ENCODE assay signal across 24 cellular contexts in the genomic region with DNA sequence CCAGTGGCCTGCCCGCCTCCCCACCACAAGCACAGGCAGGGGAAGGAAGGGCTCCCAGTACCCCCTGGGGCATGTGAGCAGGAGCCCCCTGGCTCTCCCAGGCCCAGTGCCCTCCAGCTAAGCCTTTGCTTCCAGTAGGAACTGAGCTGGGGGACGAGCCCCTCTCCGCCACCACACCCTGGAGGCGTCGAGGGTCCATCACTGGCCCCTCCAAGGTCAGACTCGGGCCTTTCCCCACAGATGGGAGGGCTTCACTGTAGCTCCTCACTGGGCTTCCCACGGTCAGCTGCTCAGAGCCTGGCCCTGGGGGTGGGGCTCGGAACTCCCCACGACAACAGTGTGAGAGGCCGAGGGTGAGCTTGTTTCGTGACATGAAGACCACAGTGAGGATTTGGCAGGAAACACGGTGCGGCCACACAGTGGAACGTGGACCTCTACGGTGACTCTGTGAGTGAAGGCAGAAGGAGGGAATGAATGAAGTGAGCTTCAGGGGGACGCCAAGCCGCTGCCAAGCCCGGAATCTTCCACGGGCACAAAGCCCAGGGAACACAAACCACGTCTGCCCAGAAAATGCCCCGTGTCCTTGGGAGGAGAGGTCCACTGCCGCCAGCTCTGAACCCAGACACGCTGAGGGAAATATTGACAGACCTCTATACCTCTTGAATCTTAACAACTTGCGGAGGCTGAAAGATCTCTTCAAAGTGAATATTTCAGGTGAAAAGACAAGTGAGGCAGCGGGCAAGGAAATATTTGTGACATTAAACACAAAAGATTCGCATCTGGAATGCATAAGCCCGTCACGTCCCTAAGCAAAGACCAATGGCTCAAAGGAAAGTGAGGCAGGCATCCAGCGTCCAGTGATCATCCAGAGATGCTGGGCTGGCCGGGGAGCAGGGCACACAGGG.
"Had no signal": no experiment of that assay in that cellular context is flagged by ENCODE, and none has a peak within 500 bp of the region (broad histone marks: within the 10 kb centered on the region; RNA-seq: fewer than 3 reads in every experiment).

No MANE protein-coding gene starts in this region.

- H3K27me3 ChIP-seq: body of pancreas, dorsolateral prefrontal cortex, ovary, tibial artery had no signal

- H3K4me1 Mint-ChIP-seq: activated CD4-positive, alpha-beta T cell treated with anti-CD3 and anti-CD28 coated beads for 36 hours; activated naive CD4-positive, alpha-beta T cell treated with anti-CD3 and anti-CD28 coated beads, Interleukin-2, amount 10 ng/mL, durations not matched to agents 7 days and 5 days; memory B cell; naive B cell; stimulated activated effector memory CD8-positive, alpha-beta T cell treated with anti-CD3 and anti-CD28 coated beads, Interleukin-12 subunit alpha, Interleukin-12 subunit beta, amount 100 ng/mL, for 72 hours; stimulated activated naive CD8-positive, alpha-beta T cell treated with anti-CD3 and anti-CD28 coated beads, Interleukin-15, amount 100 ng/mL, for 72 hours had no signal

- H3K4me3 Mint-ChIP-seq: activated CD4-positive, alpha-beta T cell treated with anti-CD3 and anti-CD28 coated beads for 36 hours; activated naive CD4-positive, alpha-beta T cell treated with anti-CD3 and anti-CD28 coated beads, Interleukin-2, amount 10 ng/mL, durations not matched to agents 7 days and 5 days; effector memory CD8-positive, alpha-beta T cell; memory B cell; naive B cell; stimulated activated effector memory CD8-positive, alpha-beta T cell treated with anti-CD3 and anti-CD28 coated beads, Interleukin-12 subunit alpha, Interleukin-12 subunit beta, amount 100 ng/mL, for 72 hours; stimulated activated naive CD8-positive, alpha-beta T cell treated with anti-CD3 and anti-CD28 coated beads, Interleukin-15, amount 100 ng/mL, for 72 hours; T-helper 1 cell treated with Interleukin-12 subunit alpha and Interleukin-12 subunit beta and Interleukin-4 antibody, amounts not matched to agents 30 μg/mL and 1 μg/mL, for 36 hours; WTC11 had no signal

- H3K9me3 Mint-ChIP-seq: activated naive CD4-positive, alpha-beta T cell treated with anti-CD3 and anti-CD28 coated beads, Interleukin-2, amount 10 ng/mL, durations not matched to agents 7 days and 5 days; effector memory CD8-positive, alpha-beta T cell; memory B cell; naive B cell; stimulated activated effector memory CD8-positive, alpha-beta T cell treated with anti-CD3 and anti-CD28 coated beads, Interleukin-12 subunit alpha, Interleukin-12 subunit beta, amount 100 ng/mL, for 72 hours; stimulated activated naive CD8-positive, alpha-beta T cell treated with anti-CD3 and anti-CD28 coated beads, Interleukin-15, amount 100 ng/mL, for 72 hours; T-helper 1 cell treated with Interleukin-12 subunit alpha and Interleukin-12 subunit beta and Interleukin-4 antibody, amounts not matched to agents 30 μg/mL and 1 μg/mL, for 36 hours; WTC11 had no signal

- H3K36me3 ChIP-seq: ovary, tibial artery had no signal

- H3K27ac Mint-ChIP-seq: activated CD4-positive, alpha-beta T cell treated with anti-CD3 and anti-CD28 coated beads for 36 hours; activated naive CD4-positive, alpha-beta T cell treated with anti-CD3 and anti-CD28 coated beads, Interleukin-2, amount 10 ng/mL, durations not matched to agents 7 days and 5 days; effector memory CD8-positive, alpha-beta T cell; memory B cell; stimulated activated effector memory CD8-positive, alpha-beta T cell treated with anti-CD3 and anti-CD28 coated beads, Interleukin-12 subunit alpha, Interleukin-12 subunit beta, amount 100 ng/mL, for 72 hours; stimulated activated naive CD8-positive, alpha-beta T cell treated with anti-CD3 and anti-CD28 coated beads, Interleukin-15, amount 100 ng/mL, for 72 hours; T-helper 1 cell treated with Interleukin-12 subunit alpha and Interleukin-12 subunit beta and Interleukin-4 antibody, amounts not matched to agents 30 μg/mL and 1 μg/mL, for 36 hours had no signal

- H3K9me3 ChIP-seq: body of pancreas, ovary, psoas muscle, tibial artery had no signal

- H3K36me3 Mint-ChIP-seq: activated naive CD4-positive, alpha-beta T cell treated with anti-CD3 and anti-CD28 coated beads, Interleukin-2, amount 10 ng/mL, durations not matched to agents 7 days and 5 days; memory B cell; naive B cell; stimulated activated effector memory CD8-positive, alpha-beta T cell treated with anti-CD3 and anti-CD28 coated beads, Interleukin-12 subunit alpha, Interleukin-12 subunit beta, amount 100 ng/mL, for 72 hours; WTC11 had no signal

- H3K27ac ChIP-seq: body of pancreas, dorsolateral prefrontal cortex, ovary, psoas muscle, tibial artery had no signal

- H3K27me3 Mint-ChIP-seq: activated CD4-positive, alpha-beta T cell treated with anti-CD3 and anti-CD28 coated beads for 36 hours; activated naive CD4-positive, alpha-beta T cell treated with anti-CD3 and anti-CD28 coated beads, Interleukin-2, amount 10 ng/mL, durations not matched to agents 7 days and 5 days; stimulated activated naive CD8-positive, alpha-beta T cell treated with anti-CD3 and anti-CD28 coated beads, Interleukin-15, amount 100 ng/mL, for 72 hours had no signal

- H3K4me1 ChIP-seq: body of pancreas had no signal

- H3K4me3 ChIP-seq: body of pancreas, dorsolateral prefrontal cortex, ovary, psoas muscle, tibial artery had no signal

- ATAC-seq: activated CD4-positive, alpha-beta T cell treated with anti-CD3 and anti-CD28 coated beads for 36 hours; body of pancreas; effector memory CD8-positive, alpha-beta T cell; esophagus mucosa; left colon; psoas muscle; right cardiac atrium; stimulated activated effector memory CD8-positive, alpha-beta T cell treated with anti-CD3 and anti-CD28 coated beads, Interleukin-12 subunit alpha, Interleukin-12 subunit beta, amount 100 ng/mL, for 72 hours; stimulated activated naive CD8-positive, alpha-beta T cell treated with anti-CD3 and anti-CD28 coated beads, Interleukin-15, amount 100 ng/mL, for 72 hours; WTC11 had no signal

- DNase-seq: activated CD4-positive, alpha-beta T cell treated with anti-CD3 and anti-CD28 coated beads for 36 hours; activated naive CD4-positive, alpha-beta T cell treated with anti-CD3 and anti-CD28 coated beads, Interleukin-2, amount 10 ng/mL, durations not matched to agents 7 days and 5 days; activated T-cell treated with anti-CD3 and anti-CD28 coated beads, Interleukin-2, amount 50 U/mL, for 1 hour; anterior cingulate cortex; body of pancreas; caudate nucleus; dorsolateral prefrontal cortex; effector memory CD8-positive, alpha-beta T cell; hypothalamus; islet precursor cell; left colon; naive B cell; ovary; stimulated activated CD4-positive, alpha-beta T cell treated with anti-CD3 and anti-CD28 coated beads, Interleukin-1b, Interleukin-23, amount 100 ng/mL, for 48 hours; stimulated activated naive CD8-positive, alpha-beta T cell treated with anti-CD3 and anti-CD28 coated beads, Interleukin-15, amount 100 ng/mL, for 72 hours; T1000 had no signal
